25 cellular contexts compared by ENCODE assay signal in genomic region chr11:86575208-86575855, GRCh38.
A peak's percentile ranks its signal among the peaks of the same experiment; 100 is the strongest.
DNase-seq lines count a peak whose midpoint lies in the region; ATAC-seq, FAIRE-seq and TF ChIP-seq lines count a peak whose summit lies in the region.
"Had no signal": no experiment of that assay in that cellular context is flagged by ENCODE, and none has a peak within 500 bp of the region (broad histone marks: within the 10 kb centered on the region; RNA-seq: fewer than 3 reads in every experiment).

No MANE protein-coding gene starts in this region.

- CTCF ChIA-PET in A549 (lab: Yijun Ruan, JAX), result interaction anchor here (0.7 to 1.7 kb wide), 7 partner anchors 9 to 145 kb away, joined by 3 to 7 read pairs (median 4); no protein-coding TSS in a partner anchor
- CTCF ChIA-PET in IMR-90 (lab: Yijun Ruan, JAX), result interaction anchor here (0.6 kb wide), 1 partner anchor 47 kb away, joined by 7 read pairs; no protein-coding TSS in a partner anchor

- no peak overlapping the region for H2AK5ac ChIP-seq in IMR-90 (ENCODE audit: low read depth, low read length)

- no peak overlapping the region for H3K56ac ChIP-seq in IMR-90 (ENCODE audit: extremely low read depth, insufficient read depth, low read length)

- intact Hi-C loops in IMR-90 (cut with micrococcal nuclease), result no loop called here

- H3K9me3 ChIP-seq in A549, result no peaks in the 10 kb centered on the region
- no peaks in the 10 kb centered on the region for H3K9me3 ChIP-seq in IMR-90 (ENCODE audit: control insufficient read depth, insufficient read depth, low read length)
- H3K9me3 ChIP-seq in smooth muscle cell (replicated peaks; ENCODE audit: low read depth), result no peaks in the 10 kb centered on the region
- H3K9me3 ChIP-seq: BE2C, body of pancreas, HAP-1, left lung, stomach, tibial nerve had no signal

- TF ChIP-seq RAD21 in A549 (conservative IDR thresholded peaks at IDR 0.05 in 1 of 2, IDR thresholded peaks at IDR 0.05 in 1 of 2) (no peak), IMR-90 (IDR thresholded peaks at IDR 0.05; ENCODE audit: low read length) (no peak)

- no peak for TF ChIP-seq CTCF in A549 (IDR thresholded peaks at IDR 0.05)
- TF ChIP-seq CTCF in IMR-90 (conservative IDR thresholded peaks at IDR 0.05; ENCODE audit: low read depth, low read length), result no peak
- TF ChIP-seq CTCF in smooth muscle cell (IDR thresholded peaks at IDR 0.05; ENCODE audit: borderline replicate concordance, insufficient read depth, poor library complexity, severe bottlenecking), result no peak

- ATAC-seq in A549, result no peak
- ATAC-seq in IMR-90 (ENCODE audit: low read depth), result no peak
- no peak for ATAC-seq in esophagus mucosa
- ATAC-seq: body of pancreas, left lung, WTC11 had no signal

- H4K20me1 ChIP-seq in IMR-90 (ENCODE audit: insufficient read depth, low read length) (no peaks in the 10 kb centered on the region), smooth muscle cell (ENCODE audit: low read depth) (no peaks in the 10 kb centered on the region)

- DNase-seq in A549 (ENCODE audit: low read depth in 1 of 2, low spot score in 1 of 2), result no peak
- peak; percentile 72 for DNase-seq in IMR-90
- peak; percentile 73 for DNase-seq in astrocyte of the hippocampus (ENCODE audit: low read depth, low spot score)
- DNase-seq in glomerular visceral epithelial cell (ENCODE audit: extremely low spot score), result peak; percentile 62
- no peak for DNase-seq in cerebellar nuclear complex (lab: John Stamatoyannopoulos, UW)
- no peak for DNase-seq in occipital lobe (lab: John Stamatoyannopoulos, UW)
- no peak for DNase-seq in smooth muscle cell (lab: John Stamatoyannopoulos, UW; ENCODE audit: unreplicated experiment)
- DNase-seq: activated CD4-positive, alpha-beta T cell treated with anti-CD3 and anti-CD28 coated beads, Interleukin-2, amount 10 ng/mL, durations not matched to agents 7 days and 5 days; activated gamma-delta T cell; activated T-cell treated with anti-CD3 and anti-CD28 coated beads, Interleukin-2, amount 50 U/mL, for 24 hours; BE2C; body of pancreas; hippocampal formation; Karpas-422; left lung; MV-4-11; NCI-H510A; stimulated activated CD8-positive, alpha-beta memory T cell treated with anti-CD3 and anti-CD28 coated beads, Interleukin-4, amount 100 ng/mL, for 48 hours; stomach had no signal

- H3K4me1 ChIP-seq in A549, result peaks cover 81% of the 10 kb centered on the region
- peaks cover 7% of the 10 kb centered on the region for H3K4me1 ChIP-seq in IMR-90 (ENCODE audit: control insufficient read depth, insufficient read depth, low read length)
- H3K4me1 ChIP-seq in smooth muscle cell (ENCODE audit: low read depth), result peaks cover 20% of the 10 kb centered on the region
- H3K4me1 ChIP-seq: BE2C, HAP-1 had no signal

- H3K4me2 ChIP-seq in A549 (peak overlapping the region; percentile 31), IMR-90 (ENCODE audit: low read depth, low read length) (no peak overlapping the region), smooth muscle cell (no peak overlapping the region)

- no peak for FAIRE-seq in A549 (lab: Jason Lieb, UNC)
- FAIRE-seq: frontal cortex, G401.6 had no signal

- no peak overlapping the region for H2BK20ac ChIP-seq in IMR-90 (ENCODE audit: low read depth, low read length)

- H4K5ac ChIP-seq in IMR-90 (ENCODE audit: low read depth, low read length), result no peak overlapping the region

- H2BK15ac ChIP-seq in IMR-90 (ENCODE audit: low read depth, low read length), result no peak overlapping the region

- peaks cover 0 to 4% of the 10 kb centered on the region in 2 experiments; a peak in 1 of 4 replicates for H3K79me1 ChIP-seq in IMR-90 (ENCODE audit: low read depth in 1 of 2, low read length in 2 of 2)

- no peak overlapping the region; a peak in 1 of 4 replicates for H4K8ac ChIP-seq in IMR-90 (ENCODE audit: low read depth in 2 of 2, low read length in 2 of 2)

- H2BK5ac ChIP-seq in IMR-90 (ENCODE audit: low read depth, low read length, poor library complexity, severe bottlenecking), result no peak overlapping the region

- BruUV-seq in IMR-90 (replicated peaks; lab: Mats Ljungman, UMichigan), result no TSS peak

- no peak overlapping the region for H4K91ac ChIP-seq in IMR-90 (ENCODE audit: insufficient read depth, low read depth, low read length)

- H2AFZ ChIP-seq in IMR-90 (replicated peaks; ENCODE audit: low read length, poor library complexity) (no peak overlapping the region), smooth muscle cell (ENCODE audit: low read depth) (no peak overlapping the region)

- TF ChIP-seq POLR2A in A549 (IDR thresholded peaks at IDR 0.05; ENCODE audit: low read length) (no peak), IMR-90 (IDR thresholded peaks at IDR 0.05; ENCODE audit: low read depth, low read length) (no peak)

- H2BK120ac ChIP-seq in IMR-90 (ENCODE audit: low read depth, low read length), result no peak overlapping the region

- no peak overlapping the region for H3K23ac ChIP-seq in IMR-90 (ENCODE audit: low read depth, low read length)

- H3K27me3 ChIP-seq in IMR-90 (ENCODE audit: control insufficient read depth, insufficient read depth, low read length) (no peaks in the 10 kb centered on the region), smooth muscle cell (ENCODE audit: low read depth) (no peaks in the 10 kb centered on the region)
- H3K27me3 ChIP-seq: BE2C, body of pancreas, left lung, stomach, tibial nerve had no signal

- H3K4ac ChIP-seq in IMR-90 (ENCODE audit: low read depth, low read length), result no peak overlapping the region

- WGBS in A549 (ENCODE audit: missing lambda C conversion rate), result 79% methylated on average over 7 of the region's 7 CpGs
- 100% methylated on average over 1 of the region's 7 CpGs; no CpG with 5 or more reads in 1 of the 2 experiments for WGBS in IMR-90 (ENCODE audit: extremely low coverage in 2 of 2, insufficient read length in 1 of 2), 2 experiments
- WGBS in smooth muscle cell (ENCODE audit: low lambda C conversion rate), result 83% methylated on average over 7 of the region's 7 CpGs

- H3K9ac ChIP-seq in IMR-90 (ENCODE audit: low read depth, low read length) (no peak overlapping the region), smooth muscle cell (ENCODE audit: low read depth) (no peak overlapping the region)

- H3K36me3 ChIP-seq in IMR-90 (ENCODE audit: control insufficient read depth, insufficient read depth, low read length), result no peaks in the 10 kb centered on the region
- no peaks in the 10 kb centered on the region for H3K36me3 ChIP-seq in smooth muscle cell (ENCODE audit: low read depth)
- H3K36me3 ChIP-seq: BE2C, HAP-1, left lung, stomach, tibial nerve had no signal

- H3K18ac ChIP-seq in IMR-90 (ENCODE audit: low read depth, low read length), result no peak overlapping the region

- H2AK9ac ChIP-seq in IMR-90 (replicated peaks; ENCODE audit: low read depth, low read length, poor library complexity), result no peak overlapping the region

- H3K4me3 ChIP-seq in A549 (no peak overlapping the region), IMR-90 (ENCODE audit: insufficient read depth, low read depth, low read length) (no peak overlapping the region), smooth muscle cell (no peak overlapping the region)
- H3K4me3 ChIP-seq: body of pancreas, HAP-1, left lung, stomach, tibial nerve had no signal

- no peaks in the 10 kb centered on the region for H3F3A ChIP-seq in smooth muscle cell (ENCODE audit: low read depth)

- POLR2A ChIA-PET in A549 (lab: Yijun Ruan, JAX) (interaction anchor here (1.3 kb wide), 1 partner anchor 17 kb away, joined by 4 read pairs; no protein-coding TSS in a partner anchor), IMR-90 (lab: Charles Lee; ENCODE audit: unreplicated experiment) (no interaction called here)

- dilution Hi-C loops in IMR-90 (cut with HindIII; ENCODE audit: low sequenced_read_pairs, unreplicated experiment), result no loop called here

- H3K79me2 ChIP-seq in smooth muscle cell (ENCODE audit: low read depth), result no peaks in the 10 kb centered on the region

- TF ChIP-seq EP300 in A549 (IDR thresholded peaks at IDR 0.05), result no peak

- H3K27ac ChIP-seq in A549 (peak overlapping the region; percentile 83 to 84; a peak in 5 of 6 replicates), IMR-90 (ENCODE audit: insufficient read depth, low read length) (no peak overlapping the region), smooth muscle cell (ENCODE audit: low read depth) (no peak overlapping the region)
- H3K27ac ChIP-seq: body of pancreas, left lung, stomach, tibial nerve had no signal

- in situ Hi-C loops in IMR-90 (cut with MboI; ENCODE audit: low sequenced_read_pairs), result no loop called here

- peaks cover 11% of the 10 kb centered on the region for H3K9me1 ChIP-seq in IMR-90 (ENCODE audit: insufficient read depth, low read length)

- H3K14ac ChIP-seq in IMR-90 (replicated peaks; ENCODE audit: low read depth, low read length), result no peak overlapping the region

TF ChIP-seq in A549, 52 proteins besides CTCF, POLR2A, EP300 and RAD21:
- TF ChIP-seq KDM1A (IDR thresholded peaks at IDR 0.05; ENCODE audit: low read depth) (peak; percentile 57; the same call in 1 of the 2 replicates), HDAC2 (IDR thresholded peaks at IDR 0.05) (peak; percentile 52; the same call in 1 of the 2 replicates), SMC3 (IDR thresholded peaks at IDR 0.05) (no peak)

TF ChIP-seq in IMR-90, 13 proteins besides CTCF, POLR2A, EP300 and RAD21:
- TF ChIP-seq FOS (IDR thresholded peaks at IDR 0.05; ENCODE audit: low read depth, low read length) (peak; percentile 31; the same call in 1 of the 2 replicates), RFX5 (IDR thresholded peaks at IDR 0.05; ENCODE audit: low read depth, low read length) (no peak)

Comparison
In these comparisons a context has a peak if more than half of its experiments do, and no peak if none do; other contexts are left out.
1. DNase-seq: peak in IMR-90 (single experiment), astrocyte of the hippocampus (single experiment) and glomerular visceral epithelial cell (single experiment); none in A549 (0 of 2), cerebellar nuclear complex (0 of 2), occipital lobe (single experiment) and smooth muscle cell (single experiment).
2. H3K27ac ChIP-seq: peak in A549 (2 of 2); none in IMR-90 (single experiment) and smooth muscle cell (single experiment).